In the genomic region with DNA sequence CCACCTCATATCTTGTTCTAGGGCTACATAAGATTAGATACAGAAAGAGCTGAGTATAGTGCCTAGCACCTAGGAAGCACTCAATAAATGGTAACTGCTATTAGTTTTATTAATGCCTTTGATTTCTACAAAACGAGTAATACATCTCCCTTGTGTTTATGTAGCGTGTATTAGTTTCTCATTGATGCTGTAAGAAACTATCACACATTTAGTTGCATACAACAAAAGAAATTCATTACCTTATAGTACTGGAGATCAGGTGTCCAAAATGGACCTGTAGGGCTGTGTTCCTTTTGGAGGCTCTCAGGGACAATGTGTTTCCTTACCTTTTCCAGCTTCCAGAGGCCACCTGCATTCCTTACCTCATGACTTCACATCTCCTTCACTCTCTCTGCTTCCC, we compare ENCODE assay signal across 8 cellular contexts. TPM values are rescaled to one million over a fixed set of nuclear protein-coding genes. Genes with fewer than 3 reads are reported as not detected.
DNase-seq lines count a peak whose midpoint lies in the region; ATAC-seq, FAIRE-seq and TF ChIP-seq lines count a peak whose summit lies in the region.

No MANE protein-coding gene starts in this region.

- H2AFZ ChIP-seq in OCI-LY3 (ENCODE audit: low read depth, low read length): peak overlapping the region; percentile 87
- H2AFZ ChIP-seq in endothelial cell of umbilical vein (ENCODE audit: low read depth, low read length): no peak overlapping the region

- no peak for FAIRE-seq in endothelial cell of umbilical vein (lab: Jason Lieb, UNC)

- H3K36me3 ChIP-seq in OCI-LY3 (replicated peaks; ENCODE audit: low read depth, low read length): no peaks in the 10 kb centered on the region
- no peaks in the 10 kb centered on the region for H3K36me3 ChIP-seq in endothelial cell of umbilical vein (ENCODE audit: control insufficient read depth in 2 of 2, extremely low read depth in 1 of 2, insufficient read depth in 2 of 2, low read length in 2 of 2)

- CTCF ChIA-PET in endothelial cell of umbilical vein (lab: Charles Lee): interaction anchor here (0.6 kb wide), 1 partner anchor 11 kb away, joined by 3 read pairs; no protein-coding TSS in a partner anchor

- H3K79me2 ChIP-seq in OCI-LY3 (ENCODE audit: low read length): peaks cover 20% of the 10 kb centered on the region
- H3K79me2 ChIP-seq in endothelial cell of umbilical vein (ENCODE audit: control insufficient read depth, insufficient read depth, low read length): no peaks in the 10 kb centered on the region

- dilution Hi-C loops in endothelial cell of umbilical vein (cut with MboI; ENCODE audit: extremely low pct_ligation_motif_present, low sequenced_read_pairs): no loop called here

- peak overlapping the region; percentile 79 for H3K4me3 Mint-ChIP-seq in progenitor cell of endocrine pancreas (ENCODE audit: low read depth)

- H3K27me3 ChIP-seq in OCI-LY3 (ENCODE audit: low read depth, low read length) (peaks cover 16% of the 10 kb centered on the region), endothelial cell of umbilical vein (ENCODE audit: control insufficient read depth in 2 of 2, insufficient read depth in 2 of 2, low read length in 2 of 2) (peaks cover 16 to 22% of the 10 kb centered on the region in 2 experiments)

- H3K9me3 ChIP-seq in OCI-LY3 (ENCODE audit: insufficient read depth, low read length) (no peaks in the 10 kb centered on the region), endothelial cell of umbilical vein (replicated peaks; ENCODE audit: control insufficient read depth, insufficient read depth, low read length) (no peaks in the 10 kb centered on the region)

- H3K36me3 Mint-ChIP-seq in progenitor cell of endocrine pancreas (ENCODE audit: insufficient read depth): no peaks in the 10 kb centered on the region

- no peak for TF ChIP-seq CTCF in GM12864 (IDR thresholded peaks at IDR 0.05; ENCODE audit: low read depth, low read length, missing control alignments)
- no peak for TF ChIP-seq CTCF in OCI-LY3 (IDR thresholded peaks at IDR 0.05; ENCODE audit: low read depth, low read length)
- TF ChIP-seq CTCF in endothelial cell of umbilical vein (IDR thresholded peaks at IDR 0.05; ENCODE audit: extremely low read depth in 1 of 2, insufficient read depth in 1 of 2, low read depth in 1 of 2, low read length in 2 of 2): no peak
- no peak for TF ChIP-seq CTCF in progenitor cell of endocrine pancreas (IDR thresholded peaks at IDR 0.05; ENCODE audit: unreplicated experiment)

- H3K4me1 ChIP-seq in OCI-LY3 (ENCODE audit: low read length) (peaks cover 53% of the 10 kb centered on the region), endothelial cell of umbilical vein (ENCODE audit: control insufficient read depth, extremely low read depth, insufficient read depth, low read length) (peaks cover 3% of the 10 kb centered on the region)

- no peak for DNase-seq in GM12864 (ENCODE audit: low read depth)
- no peak for DNase-seq in endothelial cell of umbilical vein (ENCODE audit: low read depth, low spot score)
- no peak for DNase-seq in progenitor cell of endocrine pancreas (ENCODE audit: low spot score, unreplicated experiment)
- no peak for DNase-seq in hepatic stellate cell (ENCODE audit: low spot score)
- no peak for DNase-seq in DMS79 (lab: John Stamatoyannopoulos, UW)
- DNase-seq in HCEC 1CT: no peak

- H4K20me1 ChIP-seq in OCI-LY3 (ENCODE audit: insufficient read depth, low read length) (peaks cover 6% of the 10 kb centered on the region; the same call in 1 of the 2 replicates), endothelial cell of umbilical vein (replicated peaks; ENCODE audit: control insufficient read depth, extremely low read depth, insufficient read depth, low read length) (no peaks in the 10 kb centered on the region)

- H3K27ac Mint-ChIP-seq in progenitor cell of endocrine pancreas: no peak overlapping the region

- intact Hi-C loops in endothelial cell of umbilical vein (cut with micrococcal nuclease): loop anchor here (1.0 to 10.0 kb wide), 6 partner anchors 141 to 515 kb away; a partner anchor contains a TSS

- H3K4me3 ChIP-seq in GM12864 (ENCODE audit: low read depth, low read length) (peak overlapping the region; percentile 99; the same call in 1 of the 2 replicates), OCI-LY3 (ENCODE audit: low read length) (peak overlapping the region; percentile 87), endothelial cell of umbilical vein (replicated peaks in 1 of 3; ENCODE audit: insufficient read depth in 1 of 3, low read depth in 1 of 3, low read length in 3 of 3) (peak overlapping the region in 1 of 3 experiments; percentile 65)

- H3K27me3 Mint-ChIP-seq in progenitor cell of endocrine pancreas: peaks cover 59% of the 10 kb centered on the region

- no peak for ATAC-seq in GM19455 (IDR thresholded peaks at IDR 0.05; ENCODE audit: unreplicated experiment)

- H3K9ac ChIP-seq in OCI-LY3 (ENCODE audit: low read length) (peak overlapping the region; percentile 72), endothelial cell of umbilical vein (replicated peaks; ENCODE audit: extremely low read depth, insufficient read depth, low read length) (no peak overlapping the region)

- TF ChIP-seq POLR2A in endothelial cell of umbilical vein (IDR thresholded peaks at IDR 0.05; ENCODE audit: low read depth, low read length): no peak

- no peaks in the 10 kb centered on the region for H3K9me1 ChIP-seq in endothelial cell of umbilical vein (replicated peaks; ENCODE audit: control insufficient read depth, extremely low read depth, insufficient read depth, low read length)

- BruUV-seq in endothelial cell of umbilical vein (replicated peaks; lab: Mats Ljungman, UMichigan): no TSS peak

- H3K4me2 ChIP-seq in OCI-LY3 (ENCODE audit: low read length) (peak overlapping the region; percentile 85), endothelial cell of umbilical vein (ENCODE audit: insufficient read depth, low read length) (peak overlapping the region; percentile 39)

- H3K27ac ChIP-seq in OCI-LY3 (ENCODE audit: low read length) (no peak overlapping the region; the same call in 1 of the 2 replicates), endothelial cell of umbilical vein (ENCODE audit: insufficient read depth, low read depth, low read length) (no peak overlapping the region)

- POLR2A ChIA-PET in endothelial cell of umbilical vein (lab: Charles Lee): no interaction called here

- H3K4me1 Mint-ChIP-seq in progenitor cell of endocrine pancreas (ENCODE audit: low read depth): peaks cover 14% of the 10 kb centered on the region

- H3K9me3 Mint-ChIP-seq in progenitor cell of endocrine pancreas (ENCODE audit: low read depth): no peaks in the 10 kb centered on the region

TF ChIP-seq in endothelial cell of umbilical vein, 7 proteins besides CTCF, POLR2A, EP300 and RAD21:
- TF ChIP-seq MYC (IDR thresholded peaks at IDR 0.05; ENCODE audit: low read depth, low read length): no peak
- no peak for TF ChIP-seq JUN (IDR thresholded peaks at IDR 0.05; ENCODE audit: borderline replicate concordance, insufficient read depth, insufficient read length, low read depth)
- TF ChIP-seq, protein P1, sequence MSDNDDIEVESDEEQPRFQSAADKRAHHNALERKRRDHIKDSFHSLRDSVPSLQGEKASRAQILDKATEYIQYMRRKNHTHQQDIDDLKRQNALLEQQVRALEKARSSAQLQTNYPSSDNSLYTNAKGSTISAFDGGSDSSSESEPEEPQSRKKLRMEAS (IDR thresholded peaks at IDR 0.05; ENCODE audit: insufficient read depth, insufficient read length): no peak
- TF ChIP-seq EZH2 (IDR thresholded peaks at IDR 0.05; ENCODE audit: borderline replicate concordance, low read depth, low read length, severe bottlenecking): no peak
- TF ChIP-seq POLR2AphosphoS5 (IDR thresholded peaks at IDR 0.05; ENCODE audit: insufficient read depth, low read depth, low read length): no peak
- no peak for TF ChIP-seq FOS (IDR thresholded peaks at IDR 0.05; ENCODE audit: borderline replicate concordance, insufficient read depth, low read length)
- no peak for TF ChIP-seq GATA2 (IDR thresholded peaks at IDR 0.05; ENCODE audit: insufficient read depth, insufficient read length, low read depth, low read length)

RNA-seq across cellular contexts. Expression of a gene that starts 1.0 kb away (rescaled TPM):
- total RNA-seq in endothelial cell of umbilical vein: 3.6 and 5.1 TPM in 2 replicates
- 1.1 and 1.9 TPM in 2 replicates for polyA plus RNA-seq in endothelial cell of umbilical vein
- 1.2 and 1.6 TPM in 2 replicates for polyA plus RNA-seq in endothelial cell of umbilical vein (2011; cell fraction: cytosol; rRNA removed)
- 3.6 and 4.5 TPM in 2 replicates for polyA plus RNA-seq in endothelial cell of umbilical vein (2011; cell fraction: nucleus; rRNA removed)
- polyA plus RNA-seq in endothelial cell of umbilical vein (2012): 1.8 and 1.9 TPM in 2 replicates
- polyA minus RNA-seq in endothelial cell of umbilical vein: 1.1 and 1.5 TPM in 2 replicates
- 1.5 TPM for polyA minus RNA-seq in endothelial cell of umbilical vein (2011; cell fraction: cytosol; rRNA and poly(A)+ RNA removed)
- polyA minus RNA-seq in endothelial cell of umbilical vein (2011; cell fraction: nucleus; rRNA and poly(A)+ RNA removed): 4.8 and 7.3 TPM in 2 replicates
- 15.1 and 15.4 TPM in 2 replicates for total RNA-seq in progenitor cell of endocrine pancreas
